8 cellular contexts compared by ENCODE assay signal in the genomic region with DNA sequence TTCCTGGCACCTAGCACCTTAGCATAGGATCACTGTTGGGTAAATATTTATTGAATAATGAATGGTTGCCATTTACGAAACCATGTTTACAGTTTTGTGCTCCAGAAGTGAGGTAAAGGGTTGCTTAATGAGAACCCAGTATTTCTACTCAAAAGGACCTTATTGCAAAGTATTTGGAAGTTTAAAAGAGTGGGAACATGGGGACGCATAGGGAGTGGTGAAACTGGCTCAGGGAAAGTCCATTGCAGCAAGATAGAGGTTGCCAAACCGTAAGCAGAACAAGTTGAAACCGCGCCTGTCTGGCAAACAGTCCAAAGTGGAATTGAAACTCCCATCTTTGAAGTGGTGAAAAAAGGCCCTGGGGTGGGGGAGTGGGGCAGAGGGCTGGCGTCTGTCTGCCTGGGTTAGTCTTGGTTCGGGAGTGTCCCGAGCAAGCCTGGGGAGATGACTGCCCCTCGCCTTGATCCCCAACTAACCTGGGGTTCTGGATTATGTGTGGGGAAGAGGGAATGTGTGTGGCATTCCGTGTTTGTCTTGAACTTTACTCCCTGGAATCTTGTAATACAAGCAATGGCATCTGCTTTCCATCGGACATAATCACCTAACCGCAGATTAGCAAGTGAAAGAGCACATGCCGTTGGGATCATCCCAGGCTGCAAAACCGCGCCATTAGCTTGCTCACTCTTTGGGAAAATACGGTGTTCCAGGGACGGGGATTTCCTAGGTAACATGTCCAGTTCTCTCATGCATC. TPM values are rescaled to one million over a fixed set of nuclear protein-coding genes. Genes with fewer than 3 reads are reported as not detected.
DNase-seq lines count a peak whose midpoint lies in the region; FAIRE-seq lines count a peak whose summit lies in the region.

No MANE protein-coding gene starts in this region.

- FAIRE-seq in GM18507 (lab: Jason Lieb, UNC) = peak; percentile 84

- H3K27ac ChIP-seq in epithelial cell of prostate = peak overlapping the region; percentile 71

- DNase-seq in GM18507 (ENCODE audit: extremely low spot score, insufficient read length, low read depth) (no peak), MV-4-11 (lab: John Stamatoyannopoulos, UW) (peak; percentile 89), epithelial cell of prostate (ENCODE audit: low read depth, low spot score) (peak; percentile 58), myocyte (ENCODE audit: low read depth) (peak; percentile 73), GOT3 (lab: John Stamatoyannopoulos, UW) (no peak), NCI-H146 treated with DMSO at 0.1 percent for 48 hours (lab: John Stamatoyannopoulos, UW; ENCODE audit: unreplicated experiment) (no peak), KG1 (lab: John Stamatoyannopoulos, UW) (no peak)
- no peak for DNase-seq in stimulated activated CD4-positive, alpha-beta T cell treated with anti-CD3 and anti-CD28 coated beads, Interleukin-12 subunit alpha, Interleukin-12 subunit beta, amount 100 ng/mL, for 4 hours

RNA-seq across cellular contexts. Expression of a gene that starts 7.2 kb away (rescaled TPM):
- total RNA-seq in myocyte = 2.7 and 3.2 TPM in 2 replicates
- 8.4 TPM for polyA plus RNA-seq in myocyte (2012)

Comparison
In these comparisons a context has a peak if more than half of its experiments do, and no peak if none do; other contexts are left out.
1. DNase-seq: peak in MV-4-11 (single experiment), epithelial cell of prostate (single experiment) and myocyte (single experiment); none in GM18507 (single experiment), GOT3 (single experiment), NCI-H146 treated with DMSO at 0.1 percent for 48 hours (single experiment), KG1 (single experiment) and stimulated activated CD4-positive, alpha-beta T cell treated with anti-CD3 and anti-CD28 coated beads, Interleukin-12 subunit alpha, Interleukin-12 subunit beta, amount 100 ng/mL, for 4 hours (single experiment).